18 cellular contexts compared by ENCODE assay signal in the genomic region with DNA sequence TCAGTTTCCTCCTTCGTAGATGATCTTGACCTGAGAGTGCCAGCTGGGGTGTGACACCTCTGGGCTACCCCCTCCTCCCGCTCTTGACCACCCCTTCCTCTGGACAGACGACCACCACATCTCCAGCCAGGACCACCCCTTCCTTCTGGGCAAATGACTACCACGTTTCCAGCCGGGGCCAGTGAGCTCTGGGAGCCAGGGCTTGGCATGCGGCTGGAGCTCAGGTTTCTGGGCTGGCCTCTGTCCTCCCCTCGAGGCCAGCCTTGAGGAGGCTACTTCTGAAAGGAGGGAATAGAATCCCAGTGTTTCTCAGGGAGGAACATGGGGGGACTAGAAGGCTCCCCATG.
DNase-seq lines count a peak whose midpoint lies in the region; TF ChIP-seq lines count a peak whose summit lies in the region.
"Had no signal": no experiment of that assay in that cellular context is flagged by ENCODE, and none has a peak within 500 bp of the region (broad histone marks: within the 10 kb centered on the region; RNA-seq: fewer than 3 reads in every experiment).

No MANE protein-coding gene starts in this region.

- intact Hi-C loops in transverse colon (cut with DNase I; ENCODE audit: low total_unique reads) (no loop called here), testis (cut with DNase I; ENCODE audit: low total_unique reads) (no loop called here)

- no peaks in the 10 kb centered on the region for H3K27me3 Mint-ChIP-seq in activated naive CD4-positive, alpha-beta T cell treated with anti-CD3 and anti-CD28 coated beads, Interleukin-2, amount 10 ng/mL, durations not matched to agents 7 days and 5 days
- H3K27me3 Mint-ChIP-seq: CD8-positive, alpha-beta memory T cell had no signal

- no peak overlapping the region for H2AFZ ChIP-seq in neuronal stem cell (ENCODE audit: low read length)
- H2AFZ ChIP-seq: GM23338 had no signal

- no CpG with 5 or more reads among the region's 7 CpGs for WGBS in neuronal stem cell (ENCODE audit: extremely low coverage in 2 of 2, insufficient read length in 2 of 2, insufficient replicate concordance in 1 of 2), 2 donors
- WGBS in transverse colon (ENCODE audit: low coverage in 1 of 2), 2 donors, result 80 to 86% methylated on average over 1 to 7 of the region's 7 CpGs
- WGBS in testis, 2 donors, result 84 to 90% methylated on average over 6 to 7 of the region's 7 CpGs

- H3K36me3 ChIP-seq in neuronal stem cell (replicated peaks in 1 of 2; ENCODE audit: control insufficient read depth in 2 of 2, insufficient read depth in 2 of 2, low read length in 2 of 2), result no peaks in the 10 kb centered on the region
- no peaks in the 10 kb centered on the region for H3K36me3 ChIP-seq in transverse colon
- no peaks in the 10 kb centered on the region for H3K36me3 ChIP-seq in testis (ENCODE audit: low read depth, missing control alignments)

- peak overlapping the region; percentile 7 for H2BK15ac ChIP-seq in neuronal stem cell (ENCODE audit: low read length)

- H3K4me1 Mint-ChIP-seq in activated naive CD4-positive, alpha-beta T cell treated with anti-CD3 and anti-CD28 coated beads, Interleukin-2, amount 10 ng/mL, durations not matched to agents 7 days and 5 days, result no peaks in the 10 kb centered on the region
- H3K4me1 Mint-ChIP-seq: CD8-positive, alpha-beta memory T cell had no signal

- no peak overlapping the region for H4K8ac ChIP-seq in neuronal stem cell (ENCODE audit: low read depth, low read length)

- TF ChIP-seq POLR2A in transverse colon (IDR thresholded peaks at IDR 0.05) (no peak), testis (IDR thresholded peaks at IDR 0.05) (no peak)

- H3K23ac ChIP-seq in neuronal stem cell (ENCODE audit: low read depth, low read length, poor library complexity), result no peak overlapping the region

- peak overlapping the region; percentile 8 for H2AK5ac ChIP-seq in neuronal stem cell (ENCODE audit: low read depth, low read length)

- H3K9me3 ChIP-seq in neuronal stem cell (replicated peaks in 1 of 2; ENCODE audit: control insufficient read depth in 2 of 2, insufficient read depth in 1 of 2, low read depth in 1 of 2, low read length in 2 of 2) (no peaks in the 10 kb centered on the region), transverse colon (no peaks in the 10 kb centered on the region), testis (no peaks in the 10 kb centered on the region)

- H2BK5ac ChIP-seq in neuronal stem cell (ENCODE audit: low read length), result no peak overlapping the region

- no peak overlapping the region for H3K4ac ChIP-seq in neuronal stem cell (ENCODE audit: low read length)

- H3K14ac ChIP-seq in neuronal stem cell (ENCODE audit: low read length), result no peak overlapping the region

- DNase-seq in activated naive CD4-positive, alpha-beta T cell treated with anti-CD3 and anti-CD28 coated beads, Interleukin-2, amount 10 ng/mL, durations not matched to agents 7 days and 5 days, result peak; percentile 16
- no peak for DNase-seq in activated naive CD4-positive, alpha-beta T cell treated with anti-CD3 and anti-CD28 coated beads, Interleukin-2, amount 50 U/mL, for 16 hours
- DNase-seq in coronary artery (ENCODE audit: low spot score) (peak; percentile 57), neuronal stem cell (ENCODE audit: low spot score) (no peak), transverse colon (peak; percentile 7), NCI-H82 treated with DMSO at 0.1 percent for 48 hours (lab: John Stamatoyannopoulos, UW; ENCODE audit: unreplicated experiment) (no peak), testis (no peak), NCI-H524 (lab: John Stamatoyannopoulos, UW) (no peak)
- DNase-seq: ACHN, KBM-7, NCI-H1092, NCI-H1694, NCI-H2107, NCI-H748 treated with DMSO at 0.1 percent for 48 hours, SHP77 had no signal

- H3K4me1 ChIP-seq in neuronal stem cell (ENCODE audit: control insufficient read depth in 2 of 2, insufficient read depth in 1 of 2, low read depth in 1 of 2, low read length in 2 of 2) (peaks cover 0 to 11% of the 10 kb centered on the region in 2 donors), transverse colon (peaks cover 5 to 21% (median 17%) of the 10 kb centered on the region in 4 donors), testis (no peaks in the 10 kb centered on the region)

- CTCF ChIA-PET in activated naive CD4-positive, alpha-beta T cell treated with anti-CD3 and anti-CD28 coated beads, Interleukin-2, amount 10 ng/mL, durations not matched to agents 7 days and 5 days (lab: Charles Lee), result no interaction called here

- H2BK120ac ChIP-seq in neuronal stem cell (ENCODE audit: low read depth, low read length), result no peak overlapping the region

- no peak overlapping the region for H3K4me2 ChIP-seq in neuronal stem cell (ENCODE audit: insufficient read depth, low read length, poor library complexity, severe bottlenecking)
- H3K4me2 ChIP-seq: GM23338 had no signal

- H3K79me1 ChIP-seq in neuronal stem cell (ENCODE audit: low read depth, low read length), result peaks cover 2% of the 10 kb centered on the region

- H3K27me3 ChIP-seq in neuronal stem cell (ENCODE audit: control insufficient read depth in 3 of 3, insufficient read depth in 3 of 3, low read depth in 1 of 3, low read length in 3 of 3) (peaks cover 0 to 7% (median 0%) of the 10 kb centered on the region in 3 experiments), transverse colon (no peaks in the 10 kb centered on the region), testis (no peaks in the 10 kb centered on the region)

- no peaks in the 10 kb centered on the region for H3K36me3 Mint-ChIP-seq in activated naive CD4-positive, alpha-beta T cell treated with anti-CD3 and anti-CD28 coated beads, Interleukin-2, amount 10 ng/mL, durations not matched to agents 7 days and 5 days
- H3K36me3 Mint-ChIP-seq: CD8-positive, alpha-beta memory T cell had no signal

- H3K4me3 ChIP-seq in coronary artery (no peak overlapping the region), neuronal stem cell (ENCODE audit: low read length in 2 of 2) (no peak overlapping the region), transverse colon (no peak overlapping the region), testis (no peak overlapping the region)
- H3K4me3 ChIP-seq: GM23338 had no signal

- H3K9me3 Mint-ChIP-seq in activated naive CD4-positive, alpha-beta T cell treated with anti-CD3 and anti-CD28 coated beads, Interleukin-2, amount 10 ng/mL, durations not matched to agents 7 days and 5 days, result no peaks in the 10 kb centered on the region
- H3K9me3 Mint-ChIP-seq: CD8-positive, alpha-beta memory T cell; GM23338 had no signal

- H3K27ac Mint-ChIP-seq in activated naive CD4-positive, alpha-beta T cell treated with anti-CD3 and anti-CD28 coated beads, Interleukin-2, amount 10 ng/mL, durations not matched to agents 7 days and 5 days, result no peak overlapping the region
- H3K27ac Mint-ChIP-seq: GM23338 had no signal

- no peak for TF ChIP-seq CTCF in coronary artery (IDR thresholded peaks at IDR 0.05)
- no peak for TF ChIP-seq CTCF in transverse colon (IDR thresholded peaks at IDR 0.05)
- TF ChIP-seq CTCF in testis (IDR thresholded peaks at IDR 0.05), result no peak

- H3K18ac ChIP-seq in neuronal stem cell (ENCODE audit: low read length), result peak overlapping the region; percentile 55

- TF ChIP-seq EP300 in transverse colon (IDR thresholded peaks at IDR 0.05; ENCODE audit: low read depth), result no peak

- H3K9ac ChIP-seq in neuronal stem cell (ENCODE audit: low read depth, low read length, poor library complexity), result no peak overlapping the region

- H3K27ac ChIP-seq in coronary artery, result no peak overlapping the region
- no peak overlapping the region for H3K27ac ChIP-seq in neuronal stem cell (replicated peaks; ENCODE audit: low read length)
- no peak overlapping the region for H3K27ac ChIP-seq in transverse colon
- H3K27ac ChIP-seq in testis, result no peak overlapping the region
- H3K27ac ChIP-seq: HL-60 had no signal

- in situ Hi-C loops in transverse colon (cut with MboI; ENCODE audit: low pct_ligation_motif_present in 1 of 4, low pct_unique_long_range_greater_than_20kb in 1 of 4, low sequenced_read_pairs in 3 of 4), result no loop called here

- H4K91ac ChIP-seq in neuronal stem cell (ENCODE audit: low read depth, low read length, poor library complexity), result no peak overlapping the region

- no peak overlapping the region for H3K4me3 Mint-ChIP-seq in activated naive CD4-positive, alpha-beta T cell treated with anti-CD3 and anti-CD28 coated beads, Interleukin-2, amount 10 ng/mL, durations not matched to agents 7 days and 5 days
- H3K4me3 Mint-ChIP-seq: CD8-positive, alpha-beta memory T cell; GM23338 had no signal

- H2BK12ac ChIP-seq in neuronal stem cell (ENCODE audit: low read length), result no peak overlapping the region

Comparison
In these comparisons a context has a peak if more than half of its experiments do, and no peak if none do; other contexts are left out.
1. DNase-seq: peak in activated naive CD4-positive, alpha-beta T cell treated with anti-CD3 and anti-CD28 coated beads, Interleukin-2, amount 10 ng/mL, durations not matched to agents 7 days and 5 days (single experiment), coronary artery (single experiment) and transverse colon (single experiment); none in activated naive CD4-positive, alpha-beta T cell treated with anti-CD3 and anti-CD28 coated beads, Interleukin-2, amount 50 U/mL, for 16 hours (single experiment), neuronal stem cell (single experiment), NCI-H82 treated with DMSO at 0.1 percent for 48 hours (single experiment), testis (single experiment) and NCI-H524 (0 of 2).